ENCODE assay signal across 2 cellular contexts in genomic region chr5:175247146-175247545, GRCh38.
TF ChIP-seq lines count a peak whose summit lies in the region.

No MANE protein-coding gene starts in this region.

TF ChIP-seq in HCT116, 20 proteins besides CTCF, POLR2A, EP300 and RAD21:
- TF ChIP-seq, protein P1, sequence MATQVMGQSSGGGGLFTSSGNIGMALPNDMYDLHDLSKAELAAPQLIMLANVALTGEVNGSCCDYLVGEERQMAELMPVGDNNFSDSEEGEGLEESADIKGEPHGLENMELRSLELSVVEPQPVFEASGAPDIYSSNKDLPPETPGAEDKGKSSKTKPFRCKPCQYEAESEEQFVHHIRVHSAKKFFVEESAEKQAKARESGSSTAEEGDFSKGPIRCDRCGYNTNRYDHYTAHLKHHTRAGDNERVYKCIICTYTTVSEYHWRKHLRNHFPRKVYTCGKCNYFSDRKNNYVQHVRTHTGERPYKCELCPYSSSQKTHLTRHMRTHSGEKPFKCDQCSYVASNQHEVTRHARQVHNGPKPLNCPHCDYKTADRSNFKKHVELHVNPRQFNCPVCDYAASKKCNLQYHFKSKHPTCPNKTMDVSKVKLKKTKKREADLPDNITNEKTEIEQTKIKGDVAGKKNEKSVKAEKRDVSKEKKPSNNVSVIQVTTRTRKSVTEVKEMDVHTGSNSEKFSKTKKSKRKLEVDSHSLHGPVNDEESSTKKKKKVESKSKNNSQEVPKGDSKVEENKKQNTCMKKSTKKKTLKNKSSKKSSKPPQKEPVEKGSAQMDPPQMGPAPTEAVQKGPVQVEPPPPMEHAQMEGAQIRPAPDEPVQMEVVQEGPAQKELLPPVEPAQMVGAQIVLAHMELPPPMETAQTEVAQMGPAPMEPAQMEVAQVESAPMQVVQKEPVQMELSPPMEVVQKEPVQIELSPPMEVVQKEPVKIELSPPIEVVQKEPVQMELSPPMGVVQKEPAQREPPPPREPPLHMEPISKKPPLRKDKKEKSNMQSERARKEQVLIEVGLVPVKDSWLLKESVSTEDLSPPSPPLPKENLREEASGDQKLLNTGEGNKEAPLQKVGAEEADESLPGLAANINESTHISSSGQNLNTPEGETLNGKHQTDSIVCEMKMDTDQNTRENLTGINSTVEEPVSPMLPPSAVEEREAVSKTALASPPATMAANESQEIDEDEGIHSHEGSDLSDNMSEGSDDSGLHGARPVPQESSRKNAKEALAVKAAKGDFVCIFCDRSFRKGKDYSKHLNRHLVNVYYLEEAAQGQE (IDR thresholded peaks at IDR 0.05; ENCODE audit: low read depth) = no peak
- no peak for TF ChIP-seq MAX (IDR thresholded peaks at IDR 0.05)
- no peak for TF ChIP-seq ZBTB33 (IDR thresholded peaks at IDR 0.05; ENCODE audit: extremely low read depth, insufficient replicate concordance, low read length)
- no peak for TF ChIP-seq SP1 (IDR thresholded peaks at IDR 0.05; ENCODE audit: low read depth)
- no peak for TF ChIP-seq ZNF274 (IDR thresholded peaks at IDR 0.05; ENCODE audit: low read depth, low read length)
- no peak for TF ChIP-seq TCF7L2 (IDR thresholded peaks at IDR 0.05; ENCODE audit: borderline replicate concordance, extremely low read depth, insufficient read depth, insufficient read length)
- no peak for TF ChIP-seq CBX3 (IDR thresholded peaks at IDR 0.05; ENCODE audit: low read depth)
- TF ChIP-seq JUND (IDR thresholded peaks at IDR 0.05) = no peak
- TF ChIP-seq SRF (IDR thresholded peaks at IDR 0.05; ENCODE audit: low read depth) = no peak
- TF ChIP-seq EGR1 (IDR thresholded peaks at IDR 0.05; ENCODE audit: low read depth) = no peak

TF ChIP-seq in SK-N-SH, 30 proteins besides CTCF, POLR2A, EP300 and RAD21 (continued from another document):
- TF ChIP-seq, protein P1 (IDR thresholded peaks at IDR 0.05; ENCODE audit: low read depth, low read length) = no peak
- TF ChIP-seq YY1 (IDR thresholded peaks at IDR 0.05; ENCODE audit: low read depth) (no peak), NRF1 (IDR thresholded peaks at IDR 0.05; ENCODE audit: low read depth, low read length) (no peak), TAF1 (IDR thresholded peaks at IDR 0.05; ENCODE audit: borderline replicate concordance, low read depth, low read length) (no peak), SIN3A (IDR thresholded peaks at IDR 0.05; ENCODE audit: borderline replicate concordance, low read depth, low read length) (no peak), USF2 (IDR thresholded peaks at IDR 0.05; ENCODE audit: borderline replicate concordance, low read depth, low read length) (no peak)
- TF ChIP-seq, protein P2, sequence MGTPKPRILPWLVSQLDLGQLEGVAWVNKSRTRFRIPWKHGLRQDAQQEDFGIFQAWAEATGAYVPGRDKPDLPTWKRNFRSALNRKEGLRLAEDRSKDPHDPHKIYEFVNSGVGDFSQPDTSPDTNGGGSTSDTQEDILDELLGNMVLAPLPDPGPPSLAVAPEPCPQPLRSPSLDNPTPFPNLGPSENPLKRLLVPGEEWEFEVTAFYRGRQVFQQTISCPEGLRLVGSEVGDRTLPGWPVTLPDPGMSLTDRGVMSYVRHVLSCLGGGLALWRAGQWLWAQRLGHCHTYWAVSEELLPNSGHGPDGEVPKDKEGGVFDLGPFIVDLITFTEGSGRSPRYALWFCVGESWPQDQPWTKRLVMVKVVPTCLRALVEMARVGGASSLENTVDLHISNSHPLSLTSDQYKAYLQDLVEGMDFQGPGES (IDR thresholded peaks at IDR 0.05; ENCODE audit: low read depth, low read length) = no peak
